Comparison of ENCODE assay signal across 3 cellular contexts in genomic region chr3:128131897-128132646, GRCh38.
TF ChIP-seq lines count a peak whose summit lies in the region.

No MANE protein-coding gene starts in this region.

TF ChIP-seq in GM23338, 12 proteins besides CTCF, POLR2A, EP300 and RAD21 (continues in another document):
- no peak for TF ChIP-seq ZNF331 (CRISPR knock-in tag; IDR thresholded peaks at IDR 0.05; ENCODE audit: low read depth)
- TF ChIP-seq NANOG (IDR thresholded peaks at IDR 0.05; ENCODE audit: borderline replicate concordance): no peak
- TF ChIP-seq, protein P1, sequence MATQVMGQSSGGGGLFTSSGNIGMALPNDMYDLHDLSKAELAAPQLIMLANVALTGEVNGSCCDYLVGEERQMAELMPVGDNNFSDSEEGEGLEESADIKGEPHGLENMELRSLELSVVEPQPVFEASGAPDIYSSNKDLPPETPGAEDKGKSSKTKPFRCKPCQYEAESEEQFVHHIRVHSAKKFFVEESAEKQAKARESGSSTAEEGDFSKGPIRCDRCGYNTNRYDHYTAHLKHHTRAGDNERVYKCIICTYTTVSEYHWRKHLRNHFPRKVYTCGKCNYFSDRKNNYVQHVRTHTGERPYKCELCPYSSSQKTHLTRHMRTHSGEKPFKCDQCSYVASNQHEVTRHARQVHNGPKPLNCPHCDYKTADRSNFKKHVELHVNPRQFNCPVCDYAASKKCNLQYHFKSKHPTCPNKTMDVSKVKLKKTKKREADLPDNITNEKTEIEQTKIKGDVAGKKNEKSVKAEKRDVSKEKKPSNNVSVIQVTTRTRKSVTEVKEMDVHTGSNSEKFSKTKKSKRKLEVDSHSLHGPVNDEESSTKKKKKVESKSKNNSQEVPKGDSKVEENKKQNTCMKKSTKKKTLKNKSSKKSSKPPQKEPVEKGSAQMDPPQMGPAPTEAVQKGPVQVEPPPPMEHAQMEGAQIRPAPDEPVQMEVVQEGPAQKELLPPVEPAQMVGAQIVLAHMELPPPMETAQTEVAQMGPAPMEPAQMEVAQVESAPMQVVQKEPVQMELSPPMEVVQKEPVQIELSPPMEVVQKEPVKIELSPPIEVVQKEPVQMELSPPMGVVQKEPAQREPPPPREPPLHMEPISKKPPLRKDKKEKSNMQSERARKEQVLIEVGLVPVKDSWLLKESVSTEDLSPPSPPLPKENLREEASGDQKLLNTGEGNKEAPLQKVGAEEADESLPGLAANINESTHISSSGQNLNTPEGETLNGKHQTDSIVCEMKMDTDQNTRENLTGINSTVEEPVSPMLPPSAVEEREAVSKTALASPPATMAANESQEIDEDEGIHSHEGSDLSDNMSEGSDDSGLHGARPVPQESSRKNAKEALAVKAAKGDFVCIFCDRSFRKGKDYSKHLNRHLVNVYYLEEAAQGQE (IDR thresholded peaks at IDR 0.05; ENCODE audit: unreplicated experiment): no peak
- no peak for TF ChIP-seq STAT1 (IDR thresholded peaks at IDR 0.05; ENCODE audit: unreplicated experiment)
- TF ChIP-seq, protein P2, sequence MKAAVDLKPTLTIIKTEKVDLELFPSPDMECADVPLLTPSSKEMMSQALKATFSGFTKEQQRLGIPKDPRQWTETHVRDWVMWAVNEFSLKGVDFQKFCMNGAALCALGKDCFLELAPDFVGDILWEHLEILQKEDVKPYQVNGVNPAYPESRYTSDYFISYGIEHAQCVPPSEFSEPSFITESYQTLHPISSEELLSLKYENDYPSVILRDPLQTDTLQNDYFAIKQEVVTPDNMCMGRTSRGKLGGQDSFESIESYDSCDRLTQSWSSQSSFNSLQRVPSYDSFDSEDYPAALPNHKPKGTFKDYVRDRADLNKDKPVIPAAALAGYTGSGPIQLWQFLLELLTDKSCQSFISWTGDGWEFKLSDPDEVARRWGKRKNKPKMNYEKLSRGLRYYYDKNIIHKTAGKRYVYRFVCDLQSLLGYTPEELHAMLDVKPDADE (IDR thresholded peaks at IDR 0.05): no peak
- TF ChIP-seq EZH2 (IDR thresholded peaks at IDR 0.05; ENCODE audit: low read depth, unreplicated experiment): no peak
- TF ChIP-seq EZH2phosphoT487 (IDR thresholded peaks at IDR 0.05; ENCODE audit: unreplicated experiment): no peak
- TF ChIP-seq ZNF114 (CRISPR knock-in tag; IDR thresholded peaks at IDR 0.05): no peak

TF ChIP-seq in K562, 482 proteins besides CTCF, POLR2A, EP300 and RAD21:
- TF ChIP-seq NCOA1 (IDR thresholded peaks at IDR 0.05; ENCODE audit: low read depth): no peak
- TF ChIP-seq TRIM28 (IDR thresholded peaks at IDR 0.05): no peak
- no peak for TF ChIP-seq NCOA6 (IDR thresholded peaks at IDR 0.05)
- TF ChIP-seq NFRKB (IDR thresholded peaks at IDR 0.05; ENCODE audit: low read depth): no peak
- no peak for TF ChIP-seq XRCC3 (IDR thresholded peaks at IDR 0.05)
- no peak for TF ChIP-seq SP2 (IDR thresholded peaks at IDR 0.05; ENCODE audit: extremely low read depth, low read depth, low read length, poor library complexity, severe bottlenecking)
- TF ChIP-seq ZNF76 (CRISPR knock-in tag; IDR thresholded peaks at IDR 0.05; ENCODE audit: borderline replicate concordance): no peak
- TF ChIP-seq HMG20A (CRISPR knock-in tag; conservative IDR thresholded peaks at IDR 0.05): no peak
- TF ChIP-seq, protein P3, sequence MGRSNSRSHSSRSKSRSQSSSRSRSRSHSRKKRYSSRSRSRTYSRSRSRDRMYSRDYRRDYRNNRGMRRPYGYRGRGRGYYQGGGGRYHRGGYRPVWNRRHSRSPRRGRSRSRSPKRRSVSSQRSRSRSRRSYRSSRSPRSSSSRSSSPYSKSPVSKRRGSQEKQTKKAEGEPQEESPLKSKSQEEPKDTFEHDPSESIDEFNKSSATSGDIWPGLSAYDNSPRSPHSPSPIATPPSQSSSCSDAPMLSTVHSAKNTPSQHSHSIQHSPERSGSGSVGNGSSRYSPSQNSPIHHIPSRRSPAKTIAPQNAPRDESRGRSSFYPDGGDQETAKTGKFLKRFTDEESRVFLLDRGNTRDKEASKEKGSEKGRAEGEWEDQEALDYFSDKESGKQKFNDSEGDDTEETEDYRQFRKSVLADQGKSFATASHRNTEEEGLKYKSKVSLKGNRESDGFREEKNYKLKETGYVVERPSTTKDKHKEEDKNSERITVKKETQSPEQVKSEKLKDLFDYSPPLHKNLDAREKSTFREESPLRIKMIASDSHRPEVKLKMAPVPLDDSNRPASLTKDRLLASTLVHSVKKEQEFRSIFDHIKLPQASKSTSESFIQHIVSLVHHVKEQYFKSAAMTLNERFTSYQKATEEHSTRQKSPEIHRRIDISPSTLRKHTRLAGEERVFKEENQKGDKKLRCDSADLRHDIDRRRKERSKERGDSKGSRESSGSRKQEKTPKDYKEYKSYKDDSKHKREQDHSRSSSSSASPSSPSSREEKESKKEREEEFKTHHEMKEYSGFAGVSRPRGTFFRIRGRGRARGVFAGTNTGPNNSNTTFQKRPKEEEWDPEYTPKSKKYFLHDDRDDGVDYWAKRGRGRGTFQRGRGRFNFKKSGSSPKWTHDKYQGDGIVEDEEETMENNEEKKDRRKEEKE (IDR thresholded peaks at IDR 0.05; ENCODE audit: borderline replicate concordance in 1 of 2, control insufficient read depth in 1 of 2, low read depth in 2 of 2, low read length in 1 of 2): no peak
- no peak for TF ChIP-seq KDM4B (IDR thresholded peaks at IDR 0.05; ENCODE audit: borderline replicate concordance in 2 of 2, low read depth in 1 of 2)
TF ChIP-seq in K562: peak in this region for 0.

TF ChIP-seq in liver, 16 proteins besides CTCF, POLR2A, EP300 and RAD21:
- peak in 1 of 2 donors; percentile 51 for TF ChIP-seq RXRA (IDR thresholded peaks at IDR 0.05)
- peak; percentile 84 to 87 for TF ChIP-seq HNF4A (conservative IDR thresholded peaks at IDR 0.05)
- no peak for TF ChIP-seq NR2F2 (IDR thresholded peaks at IDR 0.05)
- TF ChIP-seq GABPA (IDR thresholded peaks at IDR 0.05 in 1 of 2, conservative IDR thresholded peaks at IDR 0.05 in 1 of 2): no peak
- peak; percentile 70 for TF ChIP-seq SP1 (IDR thresholded peaks at IDR 0.05)
- TF ChIP-seq FOXA1 (IDR thresholded peaks at IDR 0.05): no peak
TF ChIP-seq in liver: peak in this region for 3.
